In genomic region chr2:109482371-109482841, GRCh38 we compare ENCODE assay signal across 15 cellular contexts.
DNase-seq lines count a peak whose midpoint lies in the region; ATAC-seq and TF ChIP-seq lines count a peak whose summit lies in the region.
"Had no signal": no experiment of that assay in that cellular context is flagged by ENCODE, and none has a peak within 500 bp of the region (broad histone marks: within the 10 kb centered on the region; RNA-seq: fewer than 3 reads in every experiment).

No MANE protein-coding gene starts in this region.

- H3K36me3 ChIP-seq in thoracic aorta = no peaks in the 10 kb centered on the region
- H3K36me3 ChIP-seq: cardiac muscle cell, stomach had no signal

- peak; percentile 39 for DNase-seq in NCI-H2227 treated with DMSO at 0.1 percent for 48 hours (lab: John Stamatoyannopoulos, UW)
- DNase-seq in coronary artery (ENCODE audit: low spot score) = no peak
- no peak for DNase-seq in left lobe of liver (ENCODE audit: low spot score)
- no peak for DNase-seq in thoracic aorta (ENCODE audit: low spot score)
- DNase-seq in GM13977 (ENCODE audit: low spot score) = no peak
- DNase-seq: activated CD4-positive, alpha-beta memory T cell treated with anti-CD3 and anti-CD28 coated beads for 36 hours; activated naive CD8-positive, alpha-beta T cell treated with anti-CD3 and anti-CD28 coated beads for 36 hours; activated T-cell treated with anti-CD3 and anti-CD28 coated beads, Interleukin-2, amount 50 U/mL, for 72 hours; DMS53; NCI-H1417 treated with DMSO at 0.1 percent for 48 hours had no signal

- H3K4me3 ChIP-seq in coronary artery (no peak overlapping the region), thoracic aorta (no peak overlapping the region)
- H3K4me3 ChIP-seq: cardiac muscle cell, stomach had no signal

- H3K27ac ChIP-seq in coronary artery (peak overlapping the region; percentile 67 to 87), thoracic aorta (peak overlapping the region; percentile 73 to 75)
- H3K27ac ChIP-seq: cardiac muscle cell had no signal

- H3K27me3 ChIP-seq in thoracic aorta (replicated peaks; ENCODE audit: insufficient read depth) = no peaks in the 10 kb centered on the region
- H3K27me3 ChIP-seq: cardiac muscle cell, stomach had no signal

- in situ Hi-C loops in GM13977 (cut with MboI; ENCODE audit: low pct_unique_long_range_greater_than_20kb, low sequenced_read_pairs, unreplicated experiment) = no loop called here

- ATAC-seq in left lobe of liver = peak; percentile 33
- ATAC-seq in thoracic aorta (ENCODE audit: insufficient number of reproducible peaks, low FRiP score, low read depth) = no peak
- ATAC-seq in HG03097 (IDR thresholded peaks at IDR 0.05; ENCODE audit: low FRiP score, unreplicated experiment) = no peak
- no peak for ATAC-seq in GM21825 (IDR thresholded peaks at IDR 0.05; ENCODE audit: unreplicated experiment)
- no peak for ATAC-seq in HG02623 (IDR thresholded peaks at IDR 0.05; ENCODE audit: unreplicated experiment)
- ATAC-seq: activated T-cell treated with anti-CD3 and anti-CD28 coated beads, Interleukin-2, amount 50 U/mL, for 72 hours had no signal

- H3K9me3 ChIP-seq in thoracic aorta = no peaks in the 10 kb centered on the region
- H3K9me3 ChIP-seq: stomach had no signal

- TF ChIP-seq CTCF in coronary artery (IDR thresholded peaks at IDR 0.05) = no peak
- no peak for TF ChIP-seq CTCF in thoracic aorta (IDR thresholded peaks at IDR 0.05)
- TF ChIP-seq CTCF in GM13977 (IDR thresholded peaks at IDR 0.05; ENCODE audit: extremely low read depth, insufficient read depth, missing control alignments) = no peak

- peaks cover 31 to 64% of the 10 kb centered on the region in 2 donors for H3K4me1 ChIP-seq in thoracic aorta (ENCODE audit: control insufficient read depth in 1 of 2, low read depth in 2 of 2)
